ENCODE assay signal across 9 cellular contexts in the genomic region with DNA sequence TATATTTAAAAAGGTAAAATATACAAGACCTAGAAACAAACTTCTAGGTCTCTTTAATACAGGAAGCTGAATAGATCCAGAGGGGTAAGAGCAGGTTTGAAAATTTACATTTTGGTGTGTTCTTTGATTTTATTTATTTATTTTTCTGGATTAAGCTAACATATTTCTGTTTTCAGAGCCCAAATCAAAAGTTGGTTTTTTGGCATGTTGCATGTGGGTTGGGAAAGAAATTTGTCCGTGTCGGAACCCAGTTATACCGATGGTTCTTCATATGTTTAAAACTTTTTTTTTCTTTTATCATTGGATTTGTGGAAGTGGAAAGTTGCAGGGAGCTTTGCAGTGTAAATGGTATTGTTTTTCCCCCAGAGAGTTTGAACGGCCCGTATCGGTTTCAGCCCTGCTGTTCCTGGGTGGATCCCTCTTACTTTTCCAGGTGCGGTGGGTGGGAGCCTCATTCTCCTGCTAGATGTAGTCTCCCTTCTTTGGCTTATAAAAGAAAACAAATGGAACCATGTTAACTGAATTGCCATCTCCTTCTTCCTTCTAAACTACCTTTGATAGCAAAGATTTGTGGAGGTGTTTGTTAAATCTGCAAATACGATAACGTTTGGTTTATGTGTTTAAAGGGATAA. TPM values are rescaled to one million over a fixed set of nuclear protein-coding genes. Genes with fewer than 3 reads are reported as not detected.
A peak's percentile ranks its signal among the peaks of the same experiment; 100 is the strongest.
DNase-seq lines count a peak whose midpoint lies in the region; ATAC-seq lines count a peak whose summit lies in the region.
"Had no signal": no experiment of that assay in that cellular context is flagged by ENCODE, and none has a peak within 500 bp of the region (broad histone marks: within the 10 kb centered on the region; RNA-seq: fewer than 3 reads in every experiment).

No MANE protein-coding gene starts in this region.

- DNase-seq in activated naive CD8-positive, alpha-beta T cell treated with anti-CD3 and anti-CD28 coated beads for 36 hours, result no peak
- DNase-seq in COLO829 (ENCODE audit: low spot score), result no peak
- no peak for DNase-seq in stimulated activated naive CD4-positive, alpha-beta T cell treated with Interleukin-2 at 50 U/mL for 16 hours (lab: John Stamatoyannopoulos, UW)
- no peak for DNase-seq in stimulated activated CD4-positive, alpha-beta T cell treated with anti-CD3 and anti-CD28 coated beads, Interleukin-2, amount 100 ng/mL, for 24 hours
- DNase-seq in NCI-H1048 (lab: John Stamatoyannopoulos, UW), result no peak

- no peaks in the 10 kb centered on the region for H3K27me3 Mint-ChIP-seq in activated naive CD8-positive, alpha-beta T cell treated with anti-CD3 and anti-CD28 coated beads for 36 hours
- no peaks in the 10 kb centered on the region for H3K27me3 Mint-ChIP-seq in stimulated activated memory B cell treated with anti-CD40 and anti-IgM and Interleukin-4, amounts not matched to agents 10 μg/mL and 1 μg/mL and 100 μg/mL, for 72 hours

- H3K36me3 ChIP-seq in HUES64 (ENCODE audit: insufficient read depth, low read length), result 0 out of 2 replicates have a peak, but pooled peaks cover 4% of the 10 kb centered on the region

- no peaks in the 10 kb centered on the region for H3K9me3 ChIP-seq in HUES64 (ENCODE audit: insufficient read depth, low read depth, low read length)
- peaks cover 4% of the 10 kb centered on the region for H3K9me3 ChIP-seq in iPS-18c (ENCODE audit: control insufficient read depth, insufficient read depth, low read length)

- peaks cover 25% of the 10 kb centered on the region for H3K4me1 Mint-ChIP-seq in activated naive CD8-positive, alpha-beta T cell treated with anti-CD3 and anti-CD28 coated beads for 36 hours
- H3K4me1 Mint-ChIP-seq in stimulated activated memory B cell treated with anti-CD40 and anti-IgM and Interleukin-4, amounts not matched to agents 10 μg/mL and 1 μg/mL and 100 μg/mL, for 72 hours, result peaks cover 26% of the 10 kb centered on the region

- peaks cover 4% of the 10 kb centered on the region for H3K36me3 Mint-ChIP-seq in activated naive CD8-positive, alpha-beta T cell treated with anti-CD3 and anti-CD28 coated beads for 36 hours
- H3K36me3 Mint-ChIP-seq in stimulated activated memory B cell treated with anti-CD40 and anti-IgM and Interleukin-4, amounts not matched to agents 10 μg/mL and 1 μg/mL and 100 μg/mL, for 72 hours, result peaks cover 11% of the 10 kb centered on the region

- no peaks in the 10 kb centered on the region for H3K27me3 ChIP-seq in HUES64 (ENCODE audit: insufficient read depth, low read length)

- peak overlapping the region; percentile 95 for H3K27ac ChIP-seq in HUES64 (ENCODE audit: low read depth, low read length)

- no peaks in the 10 kb centered on the region for H3K9me3 Mint-ChIP-seq in activated naive CD8-positive, alpha-beta T cell treated with anti-CD3 and anti-CD28 coated beads for 36 hours
- no peaks in the 10 kb centered on the region for H3K9me3 Mint-ChIP-seq in stimulated activated memory B cell treated with anti-CD40 and anti-IgM and Interleukin-4, amounts not matched to agents 10 μg/mL and 1 μg/mL and 100 μg/mL, for 72 hours

- ATAC-seq in stimulated activated memory B cell treated with anti-CD40 and anti-IgM and Interleukin-4, amounts not matched to agents 10 μg/mL and 1 μg/mL and 100 μg/mL, for 72 hours, result no peak

- peaks cover 15% of the 10 kb centered on the region for H3K4me1 ChIP-seq in HUES64 (ENCODE audit: insufficient read depth, low read length)

- H3K9ac ChIP-seq in HUES64 (ENCODE audit: low read depth, low read length), result peak overlapping the region; percentile 97

- 0% methylated on average over 8 of the region's 9 CpGs for WGBS in HUES64

- no peak overlapping the region for H3K27ac Mint-ChIP-seq in activated naive CD8-positive, alpha-beta T cell treated with anti-CD3 and anti-CD28 coated beads for 36 hours
- peak overlapping the region; percentile 80 for H3K27ac Mint-ChIP-seq in stimulated activated memory B cell treated with anti-CD40 and anti-IgM and Interleukin-4, amounts not matched to agents 10 μg/mL and 1 μg/mL and 100 μg/mL, for 72 hours

- peak overlapping the region; percentile 81 for H3K4me3 Mint-ChIP-seq in activated naive CD8-positive, alpha-beta T cell treated with anti-CD3 and anti-CD28 coated beads for 36 hours
- H3K4me3 Mint-ChIP-seq in stimulated activated memory B cell treated with anti-CD40 and anti-IgM and Interleukin-4, amounts not matched to agents 10 μg/mL and 1 μg/mL and 100 μg/mL, for 72 hours, result peak overlapping the region; percentile 89

- H3K4me3 ChIP-seq in HUES64 (ENCODE audit: low read length) (peak overlapping the region; percentile 95), iPS-18c (ENCODE audit: insufficient read depth, low read depth, low read length) (peak overlapping the region; percentile 80)

RNA-seq across cellular contexts. Expression of a gene that starts 0.7 kb away (rescaled TPM):
- polyA plus RNA-seq in HUES64 (2013, experiment 1 of 2), result 81.3 TPM
- 89.6 TPM for polyA plus RNA-seq in HUES64 (2013, experiment 2 of 2)
- total RNA-seq in activated naive CD8-positive, alpha-beta T cell treated with anti-CD3 and anti-CD28 coated beads for 36 hours, result 1 to 10 TPM; 6.4 to 8.2 TPM

RNA-seq across cellular contexts. Expression of a gene that starts 10.7 kb away (rescaled TPM):
- polyA plus RNA-seq in HUES64 (2013, experiment 1 of 2), result not detected
- not detected for polyA plus RNA-seq in HUES64 (2013, experiment 2 of 2)
- total RNA-seq in activated naive CD8-positive, alpha-beta T cell treated with anti-CD3 and anti-CD28 coated beads for 36 hours, result not detected
- total RNA-seq: SK-MEL-5 had no signal

RNA-seq across cellular contexts. Expression of a gene that starts 21.1 kb away (rescaled TPM):
- 211 TPM for polyA plus RNA-seq in HUES64 (2013, experiment 1 of 2)
- polyA plus RNA-seq in HUES64 (2013, experiment 2 of 2), result 188 TPM
- 100 to 1,000 TPM; 255 to 290 TPM for total RNA-seq in activated naive CD8-positive, alpha-beta T cell treated with anti-CD3 and anti-CD28 coated beads for 36 hours

RNA-seq across cellular contexts. Expression of a gene that starts 50.0 kb away (rescaled TPM):
- 78.9 TPM for polyA plus RNA-seq in HUES64 (2013, experiment 1 of 2)
- 70.8 TPM for polyA plus RNA-seq in HUES64 (2013, experiment 2 of 2)
- 10 to 100 TPM; 94.9 to 99.1 TPM for total RNA-seq in activated naive CD8-positive, alpha-beta T cell treated with anti-CD3 and anti-CD28 coated beads for 36 hours

RNA-seq across cellular contexts. Expression of a gene that starts 50.3 kb away (rescaled TPM):
- polyA plus RNA-seq in HUES64 (2013, experiment 1 of 2), result 18.1 TPM
- polyA plus RNA-seq in HUES64 (2013, experiment 2 of 2), result 23.7 TPM
- 10 to 100 TPM; 13.8 to 14.9 TPM for total RNA-seq in activated naive CD8-positive, alpha-beta T cell treated with anti-CD3 and anti-CD28 coated beads for 36 hours
